Comparison of ENCODE assay signal across 8 cellular contexts in genomic region chr14:53217283-53217994, GRCh38.
DNase-seq lines count a peak whose midpoint lies in the region; ATAC-seq and TF ChIP-seq lines count a peak whose summit lies in the region.

No MANE protein-coding gene starts in this region.

- POLR2A ChIA-PET in T-cell (lab: Charles Lee): interaction anchor here in 1 of 2 donors (0.6 to 1.4 kb wide), 7 partner anchors 61 to 1224 kb away, joined by 3 to 4 read pairs (median 4); partner anchors contain the start of genes GPR137C and TXNDC16

- peak; percentile 19 for TF ChIP-seq CTCF in GM13976 (IDR thresholded peaks at IDR 0.05; ENCODE audit: borderline replicate concordance, control extremely low read depth, extremely low read depth, insufficient read depth, missing control alignments)

- H3K9me3 ChIP-seq in skeletal muscle satellite cell (replicated peaks; ENCODE audit: low read length): no peaks in the 10 kb centered on the region

- H3K4me3 Mint-ChIP-seq in T-cell: peak overlapping the region; percentile 77 to 85 (median 80)

- H3K9ac ChIP-seq in skeletal muscle satellite cell (ENCODE audit: low read depth, low read length): peak overlapping the region; percentile 74

- DNase-seq in GM13976 (ENCODE audit: low spot score) (peak; percentile 84), NAMALWA (ENCODE audit: low spot score) (peak; percentile 77), T-cell (peak; percentile 42 to 79 (median 59)), amygdala (lab: John Stamatoyannopoulos, UW) (peak in 41 of 56 donors; percentile 3 to 64 (median 29)), iPS DF 19.7 (ENCODE audit: low read depth, low spot score) (peak; percentile 52), dedifferentiated amniotic fluid mesenchymal stem cell (ENCODE audit: extremely low spot score) (no peak)

- H3K27ac Mint-ChIP-seq in T-cell: peak overlapping the region; percentile 40 to 60

- no peaks in the 10 kb centered on the region for H3K9me3 Mint-ChIP-seq in T-cell

- H3K36me3 Mint-ChIP-seq in T-cell: no peaks in the 10 kb centered on the region

- CTCF ChIA-PET in T-cell (lab: Charles Lee): interaction anchor here (0.5 to 1.7 kb wide), 9 partner anchors 11 to 392 kb away, joined by 3 to 10 read pairs (median 4); partner anchors contain the start of gene DDHD1 (in 1 of the 2)

- peak overlapping the region; percentile 80 for H3K4me3 ChIP-seq in skeletal muscle satellite cell (ENCODE audit: low read length)

- H3K27me3 ChIP-seq in skeletal muscle satellite cell (ENCODE audit: control insufficient read depth, insufficient read depth, low read length): no peaks in the 10 kb centered on the region

- H3K27me3 Mint-ChIP-seq in T-cell: no peaks in the 10 kb centered on the region

- peak; percentile 100 for ATAC-seq in HG02588 (IDR thresholded peaks at IDR 0.05; ENCODE audit: unreplicated experiment)
- ATAC-seq in T-cell (replicated peaks in 1 of 4): peak; percentile 90 to 99 (median 94)

- peak overlapping the region; percentile 90 for H3K4me2 ChIP-seq in skeletal muscle satellite cell (ENCODE audit: low read length)

- in situ Hi-C loops in GM13976 (cut with MboI; ENCODE audit: low sequenced_read_pairs, unreplicated experiment): no loop called here

- peaks cover 5% of the 10 kb centered on the region for H3K4me1 ChIP-seq in skeletal muscle satellite cell (ENCODE audit: control insufficient read depth, insufficient read depth, low read length)

- no peaks in the 10 kb centered on the region for H3K36me3 ChIP-seq in skeletal muscle satellite cell (ENCODE audit: insufficient read depth, low read length)

- H3K4me1 Mint-ChIP-seq in T-cell: peaks cover 6 to 11% (median 9%) of the 10 kb centered on the region in 3 donors
